14 cellular contexts compared by ENCODE assay signal in the genomic region with DNA sequence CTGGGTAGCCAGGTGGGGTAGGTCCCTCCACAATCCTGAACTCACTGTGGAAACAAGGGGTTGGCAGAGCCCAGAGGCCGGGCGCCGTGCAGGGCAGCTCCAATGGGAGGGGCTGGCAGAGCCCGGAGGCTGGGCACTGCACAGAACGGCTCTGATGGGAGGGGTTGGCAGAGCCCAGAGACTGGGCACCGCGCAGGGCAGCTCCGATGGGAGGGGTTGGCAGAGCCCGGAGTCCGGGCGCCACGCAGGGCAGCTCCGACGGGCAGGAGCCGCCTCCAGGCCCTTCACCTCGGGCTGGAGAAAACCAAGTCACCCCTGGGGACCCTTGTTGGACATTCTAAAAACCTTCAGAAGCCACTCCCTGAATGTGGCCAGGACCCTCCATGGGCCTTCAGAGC. TPM values are rescaled to one million over a fixed set of nuclear protein-coding genes. Genes with fewer than 3 reads are reported as not detected.
DNase-seq lines count a peak whose midpoint lies in the region; ATAC-seq and TF ChIP-seq lines count a peak whose summit lies in the region.
"Had no signal": no experiment of that assay in that cellular context is flagged by ENCODE, and none has a peak within 500 bp of the region (broad histone marks: within the 10 kb centered on the region; RNA-seq: fewer than 3 reads in every experiment).

No MANE protein-coding gene starts in this region.

- no peaks in the 10 kb centered on the region for H3K27me3 Mint-ChIP-seq in activated T-helper 17 cell treated with anti-CD3 and anti-CD28 coated beads, Interleukin-2, amount 50 U/mL, for 72 hours
- H3K27me3 Mint-ChIP-seq: activated CD4-positive, alpha-beta memory T cell treated with anti-CD3 and anti-CD28 coated beads for 36 hours; naive thymus-derived CD8-positive, alpha-beta T cell had no signal

- H3K27ac Mint-ChIP-seq in activated T-helper 17 cell treated with anti-CD3 and anti-CD28 coated beads, Interleukin-2, amount 50 U/mL, for 72 hours: no peak overlapping the region
- H3K27ac Mint-ChIP-seq: activated CD4-positive, alpha-beta memory T cell treated with anti-CD3 and anti-CD28 coated beads for 36 hours; activated naive CD4-positive, alpha-beta T cell treated with anti-CD3 and anti-CD28 coated beads, Interleukin-2, amount 10 ng/mL, durations not matched to agents 7 days and 5 days had no signal

- H3K4me1 ChIP-seq in sigmoid colon: peaks cover 0 to 99% (median 96%) of the 10 kb centered on the region in 4 donors

- TF ChIP-seq CTCF in C4-2B (conservative IDR thresholded peaks at IDR 0.05) (no peak), sigmoid colon (IDR thresholded peaks at IDR 0.05) (no peak)

- no peaks in the 10 kb centered on the region for H3K9me3 Mint-ChIP-seq in activated T-helper 17 cell treated with anti-CD3 and anti-CD28 coated beads, Interleukin-2, amount 50 U/mL, for 72 hours
- H3K9me3 Mint-ChIP-seq: activated CD4-positive, alpha-beta memory T cell treated with anti-CD3 and anti-CD28 coated beads for 36 hours; activated naive CD4-positive, alpha-beta T cell treated with anti-CD3 and anti-CD28 coated beads, Interleukin-2, amount 10 ng/mL, durations not matched to agents 7 days and 5 days; naive thymus-derived CD8-positive, alpha-beta T cell had no signal

- no peaks in the 10 kb centered on the region for H3K27me3 ChIP-seq in sigmoid colon

- peak overlapping the region in 1 of 4 donors; percentile 11 for H3K4me3 ChIP-seq in sigmoid colon

- intact Hi-C loops in sigmoid colon (cut with DNase I): loop anchor here (5.0 kb wide), 1 partner anchor 34 kb away; no protein-coding TSS in a partner anchor

- TF ChIP-seq EP300 in sigmoid colon (IDR thresholded peaks at IDR 0.05): no peak

- peaks cover 0 to 10% (median 0%) of the 10 kb centered on the region in 4 donors for H3K36me3 ChIP-seq in sigmoid colon

- H3K27ac ChIP-seq in C4-2B: peak overlapping the region; percentile 13
- peak overlapping the region; percentile 97 to 98 (median 98) for H3K27ac ChIP-seq in sigmoid colon

- peaks cover 5% of the 10 kb centered on the region for H3K4me1 Mint-ChIP-seq in activated T-helper 17 cell treated with anti-CD3 and anti-CD28 coated beads, Interleukin-2, amount 50 U/mL, for 72 hours

- no peaks in the 10 kb centered on the region for H3K36me3 Mint-ChIP-seq in activated T-helper 17 cell treated with anti-CD3 and anti-CD28 coated beads, Interleukin-2, amount 50 U/mL, for 72 hours (ENCODE audit: low read depth)
- H3K36me3 Mint-ChIP-seq: activated CD4-positive, alpha-beta memory T cell treated with anti-CD3 and anti-CD28 coated beads for 36 hours; activated naive CD4-positive, alpha-beta T cell treated with anti-CD3 and anti-CD28 coated beads, Interleukin-2, amount 10 ng/mL, durations not matched to agents 7 days and 5 days had no signal

- whole genome bisulfite sequencing in sigmoid colon, 2 donors: 53 to 84% methylated on average over 16 of the region's 16 CpGs

- no peaks in the 10 kb centered on the region for H3K9me3 ChIP-seq in sigmoid colon

- no peak overlapping the region for H3K4me3 Mint-ChIP-seq in activated T-helper 17 cell treated with anti-CD3 and anti-CD28 coated beads, Interleukin-2, amount 50 U/mL, for 72 hours
- H3K4me3 Mint-ChIP-seq: activated CD4-positive, alpha-beta memory T cell treated with anti-CD3 and anti-CD28 coated beads for 36 hours; activated naive CD4-positive, alpha-beta T cell treated with anti-CD3 and anti-CD28 coated beads, Interleukin-2, amount 10 ng/mL, durations not matched to agents 7 days and 5 days; naive thymus-derived CD8-positive, alpha-beta T cell had no signal

- peak; percentile 82 for DNase-seq in cerebellar cortex (ENCODE audit: low spot score)
- peak; percentile 34 for DNase-seq in kidney tubule cell (ENCODE audit: low spot score)
- peak; percentile 93 for DNase-seq in sigmoid colon
- no peak for DNase-seq in NCI-H226
- DNase-seq in activated naive CD4-positive, alpha-beta T cell (lab: John Stamatoyannopoulos, UW): no peak
- DNase-seq: activated CD4-positive, alpha-beta memory T cell treated with anti-CD3 and anti-CD28 coated beads for 36 hours; activated naive CD4-positive, alpha-beta T cell treated with anti-CD3 and anti-CD28 coated beads, Interleukin-2, amount 10 ng/mL, durations not matched to agents 7 days and 5 days; GDM1; NCI-H1694; stimulated activated naive CD4-positive, alpha-beta T cell treated with Interleukin-2 at 50 U/mL for 16 hours had no signal

- TF ChIP-seq POLR2A in sigmoid colon (IDR thresholded peaks at IDR 0.05): peak in 1 of 2 donors; percentile 31

- ATAC-seq in activated T-helper 17 cell treated with anti-CD3 and anti-CD28 coated beads, Interleukin-2, amount 50 U/mL, for 72 hours (replicated peaks): no peak
- no peak for ATAC-seq in GM18861 (IDR thresholded peaks at IDR 0.05; ENCODE audit: unreplicated experiment)
- ATAC-seq: naive thymus-derived CD8-positive, alpha-beta T cell had no signal

RNA-seq across cellular contexts. Expression of a gene that starts 9.3 kb away (rescaled TPM):
- total RNA-seq in sigmoid colon: 10 to 100 TPM; 41.6 to 80.0 (median 65.4) TPM
- polyA plus RNA-seq in sigmoid colon: 10 to 100 TPM in 1 of 3 donors, 1 to 10 TPM in 2; 3.6 to 14.3 (median 5.1) TPM
- total RNA-seq in activated T-helper 17 cell treated with anti-CD3 and anti-CD28 coated beads, Interleukin-2, amount 50 U/mL, for 72 hours: 1 to 10 TPM; 7.8 to 9.7 TPM

RNA-seq across cellular contexts. Expression of a gene that starts 32.9 kb away (rescaled TPM):
- 10 to 100 TPM; 23.7 to 35.6 (median 30.2) TPM for total RNA-seq in sigmoid colon
- polyA plus RNA-seq in sigmoid colon: 10 to 100 TPM; 25.4 to 48.4 (median 27.6) TPM
- 10 to 100 TPM; 28.2 to 37.7 TPM for total RNA-seq in activated T-helper 17 cell treated with anti-CD3 and anti-CD28 coated beads, Interleukin-2, amount 50 U/mL, for 72 hours

Comparison
In these comparisons a context has a peak if more than half of its experiments do, and no peak if none do; other contexts are left out.
1. DNase-seq: peak in cerebellar cortex (single experiment), kidney tubule cell (single experiment) and sigmoid colon (single experiment); none in NCI-H226 (single experiment) and activated naive CD4-positive, alpha-beta T cell (0 of 4).